ENCODE assay signal across 8 cellular contexts in genomic region chr4:169010125-169011023, GRCh38.
A peak's percentile ranks its signal among the peaks of the same experiment; 100 is the strongest.
DNase-seq lines count a peak whose midpoint lies in the region; ATAC-seq lines count a peak whose summit lies in the region.

Gene CBR4, minus strand, starts transcription at chr4:169010255. Its CDS starts 166 bp downstream, at chr4:169010089.

- H3K36me3 Mint-ChIP-seq in central memory CD8-positive, alpha-beta T cell (ENCODE audit: insufficient read depth), result peaks cover 21% of the 10 kb centered on the region

- peak within 1 kb of the TSS; percentile 94 for H3K4me3 Mint-ChIP-seq in central memory CD8-positive, alpha-beta T cell

- no peaks in the 10 kb centered on the region for H3K9me3 Mint-ChIP-seq in central memory CD8-positive, alpha-beta T cell

- ATAC-seq in GM18909 (IDR thresholded peaks at IDR 0.05; ENCODE audit: poor library complexity, unreplicated experiment) (peak; percentile 98), HG03196 (IDR thresholded peaks at IDR 0.05; ENCODE audit: unreplicated experiment) (peak; percentile 99)
- ATAC-seq in central memory CD8-positive, alpha-beta T cell (replicated peaks; ENCODE audit: extremely low read depth, poor library complexity, severe bottlenecking), result peak; percentile 96

- peaks cover 48% of the 10 kb centered on the region for H3K4me1 Mint-ChIP-seq in central memory CD8-positive, alpha-beta T cell

- no peaks in the 10 kb centered on the region for H3K27me3 Mint-ChIP-seq in central memory CD8-positive, alpha-beta T cell

- DNase-seq in AG08396 (ENCODE audit: low spot score), result peak; percentile 92
- peak; percentile 97 for DNase-seq in NCI-H345 (lab: John Stamatoyannopoulos, UW)
- DNase-seq in activated CD4-positive, CD25-positive, alpha-beta regulatory T cell (lab: John Stamatoyannopoulos, UW), result peak; percentile 79 to 92 (median 92)
- DNase-seq in central memory CD8-positive, alpha-beta T cell (ENCODE audit: low spot score in 2 of 2), result peak; percentile 85 to 90
- peak; percentile 99 for DNase-seq in iris pigment epithelial cell (ENCODE audit: low read depth)
- DNase-seq in stimulated activated CD4-positive, alpha-beta T cell treated with anti-CD3 and anti-CD28 coated beads, Interleukin-12 subunit alpha, Interleukin-12 subunit beta, amount 100 ng/mL, for 4 hours, result peak; percentile 91

- H3K27ac Mint-ChIP-seq in central memory CD8-positive, alpha-beta T cell (ENCODE audit: low read depth), result peak within 1 kb of the TSS; percentile 94

Comparison
In these comparisons a context has a peak if more than half of its experiments do, and no peak if none do; other contexts are left out.
1. Peak in every context shown above with its lines: DNase-seq and ATAC-seq.